In genomic region chr2:207625014-207625755, GRCh38 we compare ENCODE assay signal across 1 cellular context.
A peak's percentile ranks its signal among the peaks of the same experiment; 100 is the strongest.
TF ChIP-seq lines count a peak whose summit lies in the region.

Gene METTL21A (minus strand): TSS chr2:207625394. CDS start chr2:207624375, 1,019 bp downstream.

TF ChIP-seq in K562, 482 proteins besides CTCF, POLR2A, EP300 and RAD21 (continued from another document and continues in another):
- TF ChIP-seq ZKSCAN1 (IDR thresholded peaks at IDR 0.05; ENCODE audit: low read depth, low read length) (0 out of 2 replicates have a peak, but pooled peaks have one; percentile 16), POLR2AphosphoS5 (IDR thresholded peaks at IDR 0.05; ENCODE audit: control insufficient read depth, insufficient read depth, low read depth, low read length) (peak; percentile 62), RFX5 (IDR thresholded peaks at IDR 0.05; ENCODE audit: low read depth, low read length) (no peak), DNMT1 (IDR thresholded peaks at IDR 0.05) (no peak), PCBP1 (IDR thresholded peaks at IDR 0.05; ENCODE audit: low read depth, low read length, poor library complexity, severe bottlenecking) (peak; percentile 66), ZFP91 (CRISPR knock-in tag; IDR thresholded peaks at IDR 0.05) (peak; percentile 83), TFAP4 (CRISPR knock-in tag; IDR thresholded peaks at IDR 0.05; ENCODE audit: borderline replicate concordance) (peak; percentile 52; the same call in 1 of the 2 replicates), MXI1 (IDR thresholded peaks at IDR 0.05; ENCODE audit: low read depth, low read length) (no peak), CXXC5 (CRISPR knock-in tag; IDR thresholded peaks at IDR 0.05) (peak; percentile 95), PML (IDR thresholded peaks at IDR 0.05; ENCODE audit: low read length) (peak; percentile 35; the same call in 1 of the 2 replicates), FOXM1 (IDR thresholded peaks at IDR 0.05; ENCODE audit: low read depth) (no peak), FOXM1 (CRISPR knock-in tag; IDR thresholded peaks at IDR 0.05; ENCODE audit: low read depth) (peak; percentile 41; the same call in 1 of the 2 replicates), KAT7 (CRISPR knock-in tag; IDR thresholded peaks at IDR 0.05; ENCODE audit: borderline replicate concordance) (0 out of 2 replicates have a peak, but pooled peaks have one; percentile 64), ETV5 (CRISPR knock-in tag; IDR thresholded peaks at IDR 0.05; ENCODE audit: low read depth) (peak; percentile 35), L3MBTL2 (IDR thresholded peaks at IDR 0.05) (peak; percentile 65; the same call in 1 of the 2 replicates), HNRNPK (IDR thresholded peaks at IDR 0.05; ENCODE audit: low read depth, low read length, poor library complexity, severe bottlenecking) (peak; percentile 32), ZNF780A (CRISPR knock-in tag; IDR thresholded peaks at IDR 0.05) (no peak), VEZF1 (CRISPR knock-in tag; IDR thresholded peaks at IDR 0.05) (peak; percentile 98), ARID1B (IDR thresholded peaks at IDR 0.05) (peak; percentile 28), CCNT2 (IDR thresholded peaks at IDR 0.05; ENCODE audit: borderline replicate concordance, extremely low read depth, insufficient read length, low read depth, low read length) (peak; percentile 90), E2F1 (CRISPR knock-in tag; IDR thresholded peaks at IDR 0.05) (peak; percentile 79), ZNF431 (CRISPR knock-in tag; IDR thresholded peaks at IDR 0.05) (no peak), BHLHE40 (IDR thresholded peaks at IDR 0.05; ENCODE audit: low read length) (peak; percentile 76), ZFX (CRISPR knock-in tag; IDR thresholded peaks at IDR 0.05) (peak; percentile 88), NCOR1 (IDR thresholded peaks at IDR 0.05) (peak; percentile 53), RBFOX2 (IDR thresholded peaks at IDR 0.05; ENCODE audit: low read depth, low read length) (peak; percentile 90), ELF1 (tag; IDR thresholded peaks at IDR 0.05) (peak; percentile 74), ZBTB33 (CRISPR knock-in tag; IDR thresholded peaks at IDR 0.05) (peak; percentile 70), NKRF (IDR thresholded peaks at IDR 0.05; ENCODE audit: borderline replicate concordance) (peak; percentile 46; the same call in 1 of the 2 replicates), BCL6 (CRISPR knock-in tag; IDR thresholded peaks at IDR 0.05) (no peak), YY1 (IDR thresholded peaks at IDR 0.05; ENCODE audit: borderline replicate concordance in 1 of 3, control insufficient read depth in 1 of 3, extremely low read depth in 1 of 3, insufficient read depth in 3 of 3, insufficient read length in 1 of 3, insufficient replicate concordance in 2 of 3, low read depth in 1 of 3, low read length in 2 of 3) (peak in 1 of 3 experiments; percentile 37), HCFC1 (IDR thresholded peaks at IDR 0.05; ENCODE audit: low read depth, low read length) (peak; percentile 30; the same call in 1 of the 2 replicates), TAF1 (IDR thresholded peaks at IDR 0.05; ENCODE audit: control insufficient read depth, extremely low read depth, insufficient read depth, low read length, severe bottlenecking) (peak; percentile 53)
- TF ChIP-seq, protein P1, sequence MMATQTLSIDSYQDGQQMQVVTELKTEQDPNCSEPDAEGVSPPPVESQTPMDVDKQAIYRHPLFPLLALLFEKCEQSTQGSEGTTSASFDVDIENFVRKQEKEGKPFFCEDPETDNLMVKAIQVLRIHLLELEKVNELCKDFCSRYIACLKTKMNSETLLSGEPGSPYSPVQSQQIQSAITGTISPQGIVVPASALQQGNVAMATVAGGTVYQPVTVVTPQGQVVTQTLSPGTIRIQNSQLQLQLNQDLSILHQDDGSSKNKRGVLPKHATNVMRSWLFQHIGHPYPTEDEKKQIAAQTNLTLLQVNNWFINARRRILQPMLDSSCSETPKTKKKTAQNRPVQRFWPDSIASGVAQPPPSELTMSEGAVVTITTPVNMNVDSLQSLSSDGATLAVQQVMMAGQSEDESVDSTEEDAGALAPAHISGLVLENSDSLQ (IDR thresholded peaks at IDR 0.05): peak; percentile 20; the same call in 1 of the 2 replicates
- TF ChIP-seq, protein P2, sequence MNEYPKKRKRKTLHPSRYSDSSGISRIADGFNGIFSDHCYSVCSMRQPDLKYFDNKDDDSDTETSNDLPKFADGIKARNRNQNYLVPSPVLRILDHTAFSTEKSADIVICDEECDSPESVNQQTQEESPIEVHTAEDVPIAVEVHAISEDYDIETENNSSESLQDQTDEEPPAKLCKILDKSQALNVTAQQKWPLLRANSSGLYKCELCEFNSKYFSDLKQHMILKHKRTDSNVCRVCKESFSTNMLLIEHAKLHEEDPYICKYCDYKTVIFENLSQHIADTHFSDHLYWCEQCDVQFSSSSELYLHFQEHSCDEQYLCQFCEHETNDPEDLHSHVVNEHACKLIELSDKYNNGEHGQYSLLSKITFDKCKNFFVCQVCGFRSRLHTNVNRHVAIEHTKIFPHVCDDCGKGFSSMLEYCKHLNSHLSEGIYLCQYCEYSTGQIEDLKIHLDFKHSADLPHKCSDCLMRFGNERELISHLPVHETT (CRISPR knock-in tag; conservative IDR thresholded peaks at IDR 0.05 in 1 of 2, IDR thresholded peaks at IDR 0.05 in 1 of 2): peak in 1 of 2 experiments; percentile 99; a peak in 2 of 4 replicates
- TF ChIP-seq, protein P3, sequence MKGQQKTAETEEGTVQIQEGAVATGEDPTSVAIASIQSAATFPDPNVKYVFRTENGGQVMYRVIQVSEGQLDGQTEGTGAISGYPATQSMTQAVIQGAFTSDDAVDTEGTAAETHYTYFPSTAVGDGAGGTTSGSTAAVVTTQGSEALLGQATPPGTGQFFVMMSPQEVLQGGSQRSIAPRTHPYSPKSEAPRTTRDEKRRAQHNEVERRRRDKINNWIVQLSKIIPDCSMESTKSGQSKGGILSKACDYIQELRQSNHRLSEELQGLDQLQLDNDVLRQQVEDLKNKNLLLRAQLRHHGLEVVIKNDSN (CRISPR knock-in tag; IDR thresholded peaks at IDR 0.05): 0 out of 2 replicates have a peak, but pooled peaks have one; percentile 0
- TF ChIP-seq, protein P4, sequence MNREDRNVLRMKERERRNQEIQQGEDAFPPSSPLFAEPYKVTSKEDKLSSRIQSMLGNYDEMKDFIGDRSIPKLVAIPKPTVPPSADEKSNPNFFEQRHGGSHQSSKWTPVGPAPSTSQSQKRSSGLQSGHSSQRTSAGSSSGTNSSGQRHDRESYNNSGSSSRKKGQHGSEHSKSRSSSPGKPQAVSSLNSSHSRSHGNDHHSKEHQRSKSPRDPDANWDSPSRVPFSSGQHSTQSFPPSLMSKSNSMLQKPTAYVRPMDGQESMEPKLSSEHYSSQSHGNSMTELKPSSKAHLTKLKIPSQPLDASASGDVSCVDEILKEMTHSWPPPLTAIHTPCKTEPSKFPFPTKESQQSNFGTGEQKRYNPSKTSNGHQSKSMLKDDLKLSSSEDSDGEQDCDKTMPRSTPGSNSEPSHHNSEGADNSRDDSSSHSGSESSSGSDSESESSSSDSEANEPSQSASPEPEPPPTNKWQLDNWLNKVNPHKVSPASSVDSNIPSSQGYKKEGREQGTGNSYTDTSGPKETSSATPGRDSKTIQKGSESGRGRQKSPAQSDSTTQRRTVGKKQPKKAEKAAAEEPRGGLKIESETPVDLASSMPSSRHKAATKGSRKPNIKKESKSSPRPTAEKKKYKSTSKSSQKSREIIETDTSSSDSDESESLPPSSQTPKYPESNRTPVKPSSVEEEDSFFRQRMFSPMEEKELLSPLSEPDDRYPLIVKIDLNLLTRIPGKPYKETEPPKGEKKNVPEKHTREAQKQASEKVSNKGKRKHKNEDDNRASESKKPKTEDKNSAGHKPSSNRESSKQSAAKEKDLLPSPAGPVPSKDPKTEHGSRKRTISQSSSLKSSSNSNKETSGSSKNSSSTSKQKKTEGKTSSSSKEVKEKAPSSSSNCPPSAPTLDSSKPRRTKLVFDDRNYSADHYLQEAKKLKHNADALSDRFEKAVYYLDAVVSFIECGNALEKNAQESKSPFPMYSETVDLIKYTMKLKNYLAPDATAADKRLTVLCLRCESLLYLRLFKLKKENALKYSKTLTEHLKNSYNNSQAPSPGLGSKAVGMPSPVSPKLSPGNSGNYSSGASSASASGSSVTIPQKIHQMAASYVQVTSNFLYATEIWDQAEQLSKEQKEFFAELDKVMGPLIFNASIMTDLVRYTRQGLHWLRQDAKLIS (CRISPR knock-in tag; IDR thresholded peaks at IDR 0.05): 0 out of 2 replicates have a peak, but pooled peaks have one; percentile 51
- TF ChIP-seq, protein P5, sequence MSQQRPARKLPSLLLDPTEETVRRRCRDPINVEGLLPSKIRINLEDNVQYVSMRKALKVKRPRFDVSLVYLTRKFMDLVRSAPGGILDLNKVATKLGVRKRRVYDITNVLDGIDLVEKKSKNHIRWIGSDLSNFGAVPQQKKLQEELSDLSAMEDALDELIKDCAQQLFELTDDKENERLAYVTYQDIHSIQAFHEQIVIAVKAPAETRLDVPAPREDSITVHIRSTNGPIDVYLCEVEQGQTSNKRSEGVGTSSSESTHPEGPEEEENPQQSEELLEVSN (IDR thresholded peaks at IDR 0.05; ENCODE audit: borderline replicate concordance in 1 of 2, extremely low read depth in 1 of 2, insufficient read depth in 1 of 2, insufficient read length in 1 of 2, low read depth in 1 of 2, low read length in 1 of 2, poor library complexity in 1 of 2, severe bottlenecking in 1 of 2): peak; percentile 48 to 76
- TF ChIP-seq, protein P6, sequence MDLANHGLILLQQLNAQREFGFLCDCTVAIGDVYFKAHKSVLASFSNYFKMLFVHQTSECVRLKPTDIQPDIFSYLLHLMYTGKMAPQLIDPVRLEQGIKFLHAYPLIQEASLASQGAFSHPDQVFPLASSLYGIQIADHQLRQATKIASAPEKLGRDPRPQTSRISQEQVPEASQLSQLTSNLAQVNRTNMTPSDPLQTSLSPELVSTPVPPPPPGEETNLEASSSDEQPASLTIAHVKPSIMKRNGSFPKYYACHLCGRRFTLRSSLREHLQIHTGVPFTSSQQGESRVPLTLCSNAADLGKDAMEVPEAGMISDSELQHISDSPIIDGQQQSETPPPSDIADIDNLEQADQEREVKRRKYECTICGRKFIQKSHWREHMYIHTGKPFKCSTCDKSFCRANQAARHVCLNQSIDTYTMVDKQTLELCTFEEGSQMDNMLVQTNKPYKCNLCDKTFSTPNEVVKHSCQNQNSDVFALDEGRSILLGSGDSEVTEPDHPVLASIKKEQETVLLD (IDR thresholded peaks at IDR 0.05): peak; percentile 69; the same call in 1 of the 2 replicates
